ENCODE assay signal across 30 cellular contexts in genomic region chr20:12327205-12327604, GRCh38.
"Had no signal": no experiment of that assay in that cellular context is flagged by ENCODE, and none has a peak within 500 bp of the region (broad histone marks: within the 10 kb centered on the region; RNA-seq: fewer than 3 reads in every experiment).

No MANE protein-coding gene starts in this region.

- H3K27me3 ChIP-seq: adrenal gland, ascending aorta, cardiac muscle cell, esophagus muscularis mucosa, heart right ventricle, pancreas, suprapubic skin, tibial artery, upper lobe of right lung had no signal

- H3K27ac ChIP-seq: adrenal gland, ascending aorta, cardiac muscle cell, esophagus muscularis mucosa, heart right ventricle, pancreas, psoas muscle, suprapubic skin, tibial artery, upper lobe of right lung had no signal

- ATAC-seq: effector memory CD8-positive, alpha-beta T cell; heart right ventricle; left ventricle myocardium superior; naive thymus-derived CD4-positive, alpha-beta T cell; pancreas; psoas muscle; T-helper 17 cell; upper lobe of right lung had no signal

- DNase-seq: activated CD4-positive, alpha-beta memory T cell treated with anti-CD3 and anti-CD28 coated beads for 36 hours; activated CD4-positive, alpha-beta T cell treated with anti-CD3 and anti-CD28 coated beads, Interleukin-2, amount 10 ng/mL, durations not matched to agents 24 days and 14 days; activated CD4-positive, CD25-positive, alpha-beta regulatory T cell treated with anti-CD3 and anti-CD28 coated beads, Interleukin-2, amount 50 U/mL, for 72 hours; activated CD8-positive, alpha-beta memory T cell treated with anti-CD3 and anti-CD28 coated beads, Interleukin-2, amount 50 U/mL, for 4 hours; activated effector memory CD4-positive, alpha-beta T cell treated with anti-CD3 and anti-CD28 coated beads, Interleukin-2, amount 50 U/mL, for 16 hours; activated naive CD4-positive, alpha-beta T cell treated with anti-CD3 and anti-CD28 coated beads for 36 hours; activated naive CD8-positive, alpha-beta T cell treated with anti-CD3 and anti-CD28 coated beads for 36 hours; activated T-cell treated with anti-CD3 and anti-CD28 coated beads, Interleukin-2, amount 50 U/mL, for 1 hour; adrenal gland; cerebellar nuclear complex; cortex of kidney; effector memory CD8-positive, alpha-beta T cell; foreskin melanocyte; heart right ventricle; left ventricle myocardium superior; midbrain; naive thymus-derived CD4-positive, alpha-beta T cell; pancreas; psoas muscle; stimulated activated CD4-positive, alpha-beta T cell treated with anti-CD3 and anti-CD28 coated beads, Interleukin-15, amount 100 ng/mL, for 24 hours; stimulated activated CD4-positive, alpha-beta T cell treated with anti-CD3 and anti-CD28 coated beads, Interleukin-2, amount 100 ng/mL, for 24 hours; stimulated activated naive CD4-positive, alpha-beta T cell; T-helper 17 cell; T1000; tibial artery; upper lobe of right lung had no signal

- H3K4me3 ChIP-seq: adrenal gland, ascending aorta, cardiac muscle cell, esophagus muscularis mucosa, heart right ventricle, pancreas, psoas muscle, suprapubic skin, tibial artery, upper lobe of right lung had no signal

- H3K9me3 ChIP-seq: adrenal gland, ascending aorta, esophagus muscularis mucosa, pancreas, psoas muscle, suprapubic skin, tibial artery, upper lobe of right lung had no signal

- H3K4me1 ChIP-seq: adrenal gland, ascending aorta, esophagus muscularis mucosa, heart right ventricle, psoas muscle, suprapubic skin, tibial artery, upper lobe of right lung had no signal

- H3K36me3 ChIP-seq: adrenal gland, ascending aorta, cardiac muscle cell, esophagus muscularis mucosa, heart right ventricle, pancreas, suprapubic skin, tibial artery, upper lobe of right lung had no signal
